Comparison of ENCODE assay signal across 1 cellular context in genomic region chr2:212328712-212329496, GRCh38.
TF ChIP-seq lines count a peak whose summit lies in the region.

No MANE protein-coding gene starts in this region.

TF ChIP-seq in HEK293, 187 proteins besides CTCF, POLR2A, EP300 and RAD21 (continued from another document):
- TF ChIP-seq ZBTB26 (tag by site-specific recombination; optimal IDR thresholded peaks at IDR 0.05) (no peak), ZNF2 (tag by site-specific recombination; IDR thresholded peaks at IDR 0.05) (no peak), HOXA7 (CRISPR knock-in tag; IDR thresholded peaks at IDR 0.05; ENCODE audit: borderline replicate concordance) (no peak), ZNF555 (tag by site-specific recombination; conservative IDR thresholded peaks at IDR 0.05) (no peak), KLF16 (tag by site-specific recombination; IDR thresholded peaks at IDR 0.05) (no peak), ZNF530 (tag by site-specific recombination; IDR thresholded peaks at IDR 0.05; ENCODE audit: low read depth) (no peak), REST (tag by site-specific recombination; IDR thresholded peaks at IDR 0.05) (no peak), ZNF707 (tag by site-specific recombination; IDR thresholded peaks at IDR 0.05) (no peak), ZNF664 (tag by site-specific recombination; IDR thresholded peaks at IDR 0.05) (no peak)
